Comparison of ENCODE assay signal across 8 cellular contexts in the genomic region with DNA sequence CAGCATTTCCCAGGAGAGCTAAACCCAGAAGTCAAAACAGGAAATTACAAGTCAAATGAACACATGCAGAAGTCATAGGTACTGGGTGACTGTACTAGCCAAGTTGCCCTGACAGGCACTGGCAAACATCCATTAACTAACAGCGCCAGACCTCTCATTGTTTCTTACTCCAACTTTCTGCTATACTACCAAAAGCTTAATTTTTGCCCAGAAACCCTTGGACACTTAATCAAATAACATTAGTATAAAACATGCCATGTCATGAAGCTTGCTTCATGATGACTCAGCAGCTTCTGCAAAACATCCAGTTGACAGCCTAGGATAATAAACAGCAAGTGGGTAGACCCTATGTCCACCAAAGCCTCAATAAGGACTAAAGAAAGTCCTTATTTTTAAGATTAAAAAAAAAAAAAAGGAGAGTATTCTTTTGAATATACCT. TPM values are rescaled to one million over a fixed set of nuclear protein-coding genes. Genes with fewer than 3 reads are reported as not detected.
A peak's percentile ranks its signal among the peaks of the same experiment; 100 is the strongest.
DNase-seq lines count a peak whose midpoint lies in the region; TF ChIP-seq lines count a peak whose summit lies in the region.

No MANE protein-coding gene starts in this region.

- peaks cover 20% of the 10 kb centered on the region for H3K36me3 Mint-ChIP-seq in activated CD4-positive, alpha-beta T cell treated with anti-CD3 and anti-CD28 coated beads, Interleukin-2, amount 10 ng/mL, durations not matched to agents 24 days and 14 days (ENCODE audit: low read depth)

- H4K20me1 ChIP-seq in OCI-LY1 (ENCODE audit: insufficient read depth, low read length) (no peaks in the 10 kb centered on the region), osteoblast (ENCODE audit: insufficient read depth, low read length) (peaks cover 35% of the 10 kb centered on the region)

- H3K27me3 Mint-ChIP-seq in activated CD4-positive, alpha-beta T cell treated with anti-CD3 and anti-CD28 coated beads, Interleukin-2, amount 10 ng/mL, durations not matched to agents 24 days and 14 days, result peaks cover 2% of the 10 kb centered on the region

- H3K36me3 ChIP-seq in OCI-LY1 (ENCODE audit: insufficient read depth, low read length), result peaks cover 24% of the 10 kb centered on the region
- H3K36me3 ChIP-seq in colonic mucosa, result no peaks in the 10 kb centered on the region
- H3K36me3 ChIP-seq in osteoblast (ENCODE audit: insufficient read depth, low read length), result no peaks in the 10 kb centered on the region

- peak overlapping the region; percentile 95 for H3K27ac Mint-ChIP-seq in activated CD4-positive, alpha-beta T cell treated with anti-CD3 and anti-CD28 coated beads, Interleukin-2, amount 10 ng/mL, durations not matched to agents 24 days and 14 days

- H3K4me2 ChIP-seq in OCI-LY1 (ENCODE audit: low read length), result peak overlapping the region; percentile 85
- H3K4me2 ChIP-seq in osteoblast (ENCODE audit: insufficient read depth, low read length), result peak overlapping the region; percentile 58

- H3K4me3 ChIP-seq in OCI-LY1 (ENCODE audit: low read depth, low read length, poor library complexity, severe bottlenecking) (peak overlapping the region; percentile 81), colonic mucosa (no peak overlapping the region), osteoblast (ENCODE audit: insufficient read depth, low read length) (no peak overlapping the region)

- H3K9me3 ChIP-seq in OCI-LY1 (ENCODE audit: low read length) (no peaks in the 10 kb centered on the region), colonic mucosa (no peaks in the 10 kb centered on the region), osteoblast (ENCODE audit: low read depth, low read length) (no peaks in the 10 kb centered on the region)

- H3K27ac ChIP-seq in OCI-LY1 (ENCODE audit: low read depth, low read length, poor library complexity, severe bottlenecking) (peak overlapping the region; percentile 97), colonic mucosa (peak overlapping the region; percentile 2), osteoblast (ENCODE audit: low read depth, low read length) (peak overlapping the region; percentile 78)

- H3K27me3 ChIP-seq in OCI-LY1 (ENCODE audit: insufficient read depth, low read length) (no peaks in the 10 kb centered on the region), colonic mucosa (no peaks in the 10 kb centered on the region), osteoblast (ENCODE audit: insufficient read depth, low read length) (no peaks in the 10 kb centered on the region)

- no peaks in the 10 kb centered on the region for H3K9me2 ChIP-seq in OCI-LY1 (ENCODE audit: low read depth, low read length)

- DNase-seq in activated CD4-positive, alpha-beta T cell treated with anti-CD3 and anti-CD28 coated beads, Interleukin-2, amount 10 ng/mL, durations not matched to agents 24 days and 14 days, result peak; percentile 69
- no peak for DNase-seq in activated CD4-positive, alpha-beta T cell treated with anti-CD3 and anti-CD28 coated beads, Interleukin-2, amount 50 U/mL, for 1 hour
- no peak for DNase-seq in colonic mucosa
- peak; percentile 80 for DNase-seq in osteoblast (ENCODE audit: insufficient read length, low spot score, missing footprints)
- no peak for DNase-seq in hypothalamus (lab: John Stamatoyannopoulos, UW)
- DNase-seq in stimulated activated CD4-positive, alpha-beta T cell treated with anti-CD3 and anti-CD28 coated beads, Interleukin-2, amount 100 ng/mL, for 24 hours, result no peak
- no peak for DNase-seq in cardiac septum (ENCODE audit: low spot score)

- intact Hi-C loops in activated CD4-positive, alpha-beta T cell treated with anti-CD3 and anti-CD28 coated beads, Interleukin-2, amount 10 ng/mL, durations not matched to agents 24 days and 14 days (cut with micrococcal nuclease), result loop anchor here (5.0 kb wide), 1 partner anchor 99 kb away; no protein-coding TSS in a partner anchor
- intact Hi-C loops in colonic mucosa (cut with DNase I) (loop anchor here (10.0 kb wide), 1 partner anchor 98 kb away; the partner anchor contains the start of gene FAM8A1), cardiac septum (cut with DNase I) (loop anchor here (10.0 kb wide), 2 partner anchors 282 to 452 kb away; partner anchors contain the start of genes KDM1B, KIF13A and TPMT)

- H3K9ac ChIP-seq in OCI-LY1 (ENCODE audit: low read length) (peak overlapping the region; percentile 52), colonic mucosa (ENCODE audit: low read depth in 2 of 2, low read length in 2 of 2) (no peak overlapping the region)

- H2AFZ ChIP-seq in OCI-LY1 (ENCODE audit: low read length) (no peak overlapping the region), osteoblast (ENCODE audit: low read length) (no peak overlapping the region)

- H3K79me2 ChIP-seq in OCI-LY1 (ENCODE audit: insufficient read depth, low read length), result peaks cover 74% of the 10 kb centered on the region
- peaks cover 82% of the 10 kb centered on the region for H3K79me2 ChIP-seq in osteoblast (ENCODE audit: insufficient read depth, low read length)

- H3K4me3 Mint-ChIP-seq in activated CD4-positive, alpha-beta T cell treated with anti-CD3 and anti-CD28 coated beads, Interleukin-2, amount 10 ng/mL, durations not matched to agents 24 days and 14 days, result peak overlapping the region; percentile 86

- no peaks in the 10 kb centered on the region for H3K9me3 Mint-ChIP-seq in activated CD4-positive, alpha-beta T cell treated with anti-CD3 and anti-CD28 coated beads, Interleukin-2, amount 10 ng/mL, durations not matched to agents 24 days and 14 days

- no peak for TF ChIP-seq CTCF in OCI-LY1 (IDR thresholded peaks at IDR 0.05; ENCODE audit: low read length)
- TF ChIP-seq CTCF in colonic mucosa (IDR thresholded peaks at IDR 0.05), result no peak
- TF ChIP-seq CTCF in osteoblast (IDR thresholded peaks at IDR 0.05; ENCODE audit: extremely low read depth, low read depth, low read length), result no peak

- H3K4me1 Mint-ChIP-seq in activated CD4-positive, alpha-beta T cell treated with anti-CD3 and anti-CD28 coated beads, Interleukin-2, amount 10 ng/mL, durations not matched to agents 24 days and 14 days, result peaks cover 36% of the 10 kb centered on the region

- H3K4me1 ChIP-seq in OCI-LY1 (ENCODE audit: insufficient read depth, low read length, severe bottlenecking) (peaks cover 57% of the 10 kb centered on the region), colonic mucosa (peaks cover 15% of the 10 kb centered on the region), osteoblast (ENCODE audit: insufficient read depth, low read length) (peaks cover 21% of the 10 kb centered on the region)

- no peaks in the 10 kb centered on the region for H3F3A ChIP-seq in OCI-LY1 (ENCODE audit: insufficient read depth, low read length)

RNA-seq across cellular contexts. Expression of gene NUP153, which starts 3.5 kb away (rescaled TPM):
- 108 and 109 TPM in 2 replicates for total RNA-seq in activated CD4-positive, alpha-beta T cell treated with anti-CD3 and anti-CD28 coated beads, Interleukin-2, amount 10 ng/mL, durations not matched to agents 24 days and 14 days
- total RNA-seq in colonic mucosa (10 to 100 TPM; 29.8 to 31.7 TPM), osteoblast (28.6 TPM in 2 replicates), cardiac septum (25.8 TPM)

Comparison
In these comparisons a context has a peak if more than half of its experiments do, and no peak if none do; other contexts are left out.
1. DNase-seq: peak in activated CD4-positive, alpha-beta T cell treated with anti-CD3 and anti-CD28 coated beads, Interleukin-2, amount 10 ng/mL, durations not matched to agents 24 days and 14 days (single experiment) and osteoblast (single experiment); none in activated CD4-positive, alpha-beta T cell treated with anti-CD3 and anti-CD28 coated beads, Interleukin-2, amount 50 U/mL, for 1 hour (single experiment), colonic mucosa (single experiment), hypothalamus (0 of 51), stimulated activated CD4-positive, alpha-beta T cell treated with anti-CD3 and anti-CD28 coated beads, Interleukin-2, amount 100 ng/mL, for 24 hours (0 of 2) and cardiac septum (single experiment).
2. H3K27ac ChIP-seq: peak in every context shown above with its lines; median percentile 97 in OCI-LY1; 78 in osteoblast; 2 in colonic mucosa.